13 cellular contexts compared by ENCODE assay signal in the genomic region with DNA sequence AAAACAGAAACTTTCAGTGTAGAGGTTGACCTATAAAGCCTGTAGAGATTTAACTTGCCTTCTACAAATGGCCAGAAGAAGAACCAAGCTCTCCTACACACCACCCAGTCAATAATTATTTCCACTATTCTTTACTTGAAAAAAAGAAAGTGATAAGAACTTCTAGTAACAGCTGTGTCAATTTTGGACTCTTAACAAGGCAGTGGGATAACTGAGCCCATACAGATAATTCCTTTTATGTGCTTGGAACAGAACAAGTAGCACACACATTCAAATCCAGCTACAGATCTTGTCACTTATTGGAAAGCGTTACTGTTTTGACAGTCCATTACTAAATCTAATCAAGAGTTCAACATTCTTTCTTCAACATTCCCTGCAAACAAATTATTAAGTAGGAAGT. TPM values are rescaled to one million over a fixed set of nuclear protein-coding genes. Genes with fewer than 3 reads are reported as not detected.
DNase-seq lines count a peak whose midpoint lies in the region; ATAC-seq and TF ChIP-seq lines count a peak whose summit lies in the region.
"Had no signal": no experiment of that assay in that cellular context is flagged by ENCODE, and none has a peak within 500 bp of the region (broad histone marks: within the 10 kb centered on the region; RNA-seq: fewer than 3 reads in every experiment).

No MANE protein-coding gene starts in this region.

- no peaks in the 10 kb centered on the region for H3K9me3 Mint-ChIP-seq in T-helper 2 cell treated with Interferon-gamma antibody and Interleukin-4, amounts not matched to agents 5 μg/mL and 100 μg/mL, for 36 hours
- H3K9me3 Mint-ChIP-seq: nephron progenitor cell had no signal

- peak overlapping the region in 2 of 4 donors; percentile 66 to 75 for H3K4me3 ChIP-seq in Peyer's patch
- H3K4me3 ChIP-seq in fibroblast of lung (replicated peaks in 1 of 4; ENCODE audit: control extremely low read depth in 1 of 4, insufficient read depth in 1 of 4, low read depth in 3 of 4, low read length in 4 of 4): peak overlapping the region in 3 of 4 experiments; percentile 5 to 84 (median 83)
- H3K4me3 ChIP-seq in spleen: peak overlapping the region in 6 of 8 donors; percentile 9 to 91 (median 68)
- no peak overlapping the region for H3K4me3 ChIP-seq in MM.1S (ENCODE audit: low read length)
- H3K4me3 ChIP-seq: cardiac muscle cell had no signal

- H3K27ac Mint-ChIP-seq in T-helper 2 cell treated with Interferon-gamma antibody and Interleukin-4, amounts not matched to agents 5 μg/mL and 100 μg/mL, for 36 hours: peak overlapping the region; percentile 60
- H3K27ac Mint-ChIP-seq: nephron progenitor cell had no signal

- no peaks in the 10 kb centered on the region for H3K9me2 ChIP-seq in MM.1S (replicated peaks; ENCODE audit: insufficient read depth, low read length)

- 62 to 87% (median 73%) methylated on average over 1 of the region's 1 CpG for WGBS in spleen, 5 donors

- TF ChIP-seq POLR2A in Peyer's patch (IDR thresholded peaks at IDR 0.05): no peak
- TF ChIP-seq POLR2A in spleen (IDR thresholded peaks at IDR 0.05): no peak

- no peaks in the 10 kb centered on the region for H3K27me3 Mint-ChIP-seq in T-helper 2 cell treated with Interferon-gamma antibody and Interleukin-4, amounts not matched to agents 5 μg/mL and 100 μg/mL, for 36 hours (ENCODE audit: low read depth)

- H3K4me1 ChIP-seq in Peyer's patch (peaks cover 0 to 57% (median 3%) of the 10 kb centered on the region in 4 donors), fibroblast of lung (ENCODE audit: control insufficient read depth, extremely low read depth, insufficient read depth, low read length) (peaks cover 5% of the 10 kb centered on the region), spleen (peaks cover 18 to 100% (median 90%) of the 10 kb centered on the region in 6 donors), MM.1S (ENCODE audit: low read length) (0 out of 2 replicates have a peak, but pooled peaks cover 6% of the 10 kb centered on the region)

- intact Hi-C loops in spleen (cut with DNase I; ENCODE audit: low total_unique reads): loop anchor here (5.0 to 10.0 kb wide), 3 partner anchors 321 to 734 kb away; no protein-coding TSS in a partner anchor

- TF ChIP-seq CTCF in Peyer's patch (IDR thresholded peaks at IDR 0.05) (no peak), fibroblast of lung (conservative IDR thresholded peaks at IDR 0.05 in 1 of 2, IDR thresholded peaks at IDR 0.05 in 1 of 2; ENCODE audit: low read depth in 1 of 2, low read length in 2 of 2) (no peak), spleen (IDR thresholded peaks at IDR 0.05 in 8 of 11, conservative IDR thresholded peaks at IDR 0.05 in 3 of 11) (no peak), MM.1S (IDR thresholded peaks at IDR 0.05; ENCODE audit: low read length) (no peak)

- H2AFZ ChIP-seq in fibroblast of lung (ENCODE audit: low read length): no peak overlapping the region
- no peak overlapping the region for H2AFZ ChIP-seq in MM.1S (ENCODE audit: low read length)

- peak overlapping the region in 3 of 4 donors; percentile 20 to 93 (median 60) for H3K27ac ChIP-seq in Peyer's patch
- no peak overlapping the region for H3K27ac ChIP-seq in fibroblast of lung (ENCODE audit: insufficient read depth, low read length)
- peak overlapping the region; percentile 8 to 97 (median 88) for H3K27ac ChIP-seq in spleen
- H3K27ac ChIP-seq in MM.1S (ENCODE audit: low read length): no peak overlapping the region
- H3K27ac ChIP-seq: cardiac muscle cell had no signal

- peak overlapping the region; percentile 93 for H3K4me3 Mint-ChIP-seq in T-helper 2 cell treated with Interferon-gamma antibody and Interleukin-4, amounts not matched to agents 5 μg/mL and 100 μg/mL, for 36 hours
- H3K4me3 Mint-ChIP-seq: nephron progenitor cell had no signal

- peaks cover 92% of the 10 kb centered on the region for H3K36me3 Mint-ChIP-seq in T-helper 2 cell treated with Interferon-gamma antibody and Interleukin-4, amounts not matched to agents 5 μg/mL and 100 μg/mL, for 36 hours (ENCODE audit: low read depth)

- no peak overlapping the region for H3K9ac ChIP-seq in fibroblast of lung (ENCODE audit: insufficient read depth, low read length)
- H3K9ac ChIP-seq in MM.1S (ENCODE audit: low read length): no peak overlapping the region

- peaks cover 53% of the 10 kb centered on the region for H3K4me1 Mint-ChIP-seq in T-helper 2 cell treated with Interferon-gamma antibody and Interleukin-4, amounts not matched to agents 5 μg/mL and 100 μg/mL, for 36 hours (ENCODE audit: low read depth)

- H3K4me2 ChIP-seq in fibroblast of lung (ENCODE audit: extremely low read depth, insufficient read depth, low read length) (peak overlapping the region; percentile 44), MM.1S (ENCODE audit: low read depth, low read length) (no peak overlapping the region)

- no peaks in the 10 kb centered on the region for H3F3A ChIP-seq in MM.1S (ENCODE audit: insufficient read depth, low read length)

- peaks cover 52% of the 10 kb centered on the region for H3K79me2 ChIP-seq in fibroblast of lung (ENCODE audit: control insufficient read depth, insufficient read depth, low read length)
- H3K79me2 ChIP-seq in MM.1S (ENCODE audit: low read length): peaks cover 3% of the 10 kb centered on the region

- ATAC-seq in SK-N-SH treated with all-trans-retinoic acid at 6 μM for 48 hours: no peak

- H3K9me3 ChIP-seq in Peyer's patch (no peaks in the 10 kb centered on the region), fibroblast of lung (ENCODE audit: control insufficient read depth, insufficient read depth, low read depth, low read length) (no peaks in the 10 kb centered on the region), spleen (no peaks in the 10 kb centered on the region), MM.1S (replicated peaks; ENCODE audit: insufficient read depth, low read length) (no peaks in the 10 kb centered on the region)

- no peak for DNase-seq in T-helper 2 cell treated with Interferon-gamma antibody and Interleukin-4, amounts not matched to agents 5 μg/mL and 100 μg/mL, for 36 hours (ENCODE audit: low spot score)
- DNase-seq in T-helper 2 cell: no peak
- no peak for DNase-seq in Peyer's patch
- peak in 1 of 2 donors; percentile 42 for DNase-seq in fibroblast of lung (ENCODE audit: low read depth in 2 of 2)
- no peak for DNase-seq in spleen
- DNase-seq in MM.1S: no peak
- DNase-seq in hypothalamus (lab: John Stamatoyannopoulos, UW): no peak
- DNase-seq: 8988T; activated CD8-positive, alpha-beta memory T cell treated with anti-CD3 and anti-CD28 coated beads, Interleukin-2, amount 50 U/mL, for 48 hours; NCI-H1930; nephron progenitor cell had no signal

- H3K36me3 ChIP-seq in Peyer's patch (peaks cover 0 to 17% (median 0%) of the 10 kb centered on the region in 3 donors), fibroblast of lung (ENCODE audit: control insufficient read depth, insufficient read depth, low read length) (no peaks in the 10 kb centered on the region), spleen (peaks cover 0 to 40% (median 0%) of the 10 kb centered on the region in 6 donors), MM.1S (replicated peaks; ENCODE audit: insufficient read depth, low read length) (no peaks in the 10 kb centered on the region)
- H3K36me3 ChIP-seq: cardiac muscle cell had no signal

- H4K20me1 ChIP-seq in fibroblast of lung (ENCODE audit: control insufficient read depth, extremely low read depth, insufficient read depth, low read length) (no peaks in the 10 kb centered on the region), MM.1S (ENCODE audit: insufficient read depth, low read length) (no peaks in the 10 kb centered on the region)

- H3K27me3 ChIP-seq in Peyer's patch (no peaks in the 10 kb centered on the region), fibroblast of lung (ENCODE audit: control insufficient read depth, insufficient read depth, low read length) (no peaks in the 10 kb centered on the region), spleen (replicated peaks in 1 of 7) (peaks cover 0 to 10% (median 0%) of the 10 kb centered on the region in 7 donors), MM.1S (replicated peaks; ENCODE audit: insufficient read depth, low read length) (no peaks in the 10 kb centered on the region)

TF ChIP-seq in SK-N-SH treated with all-trans-retinoic acid at 6 μM for 48 hours, 23 proteins besides CTCF, POLR2A, EP300 and RAD21 (continues in another document):
- no peak for TF ChIP-seq RARB (CRISPR knock-in tag; IDR thresholded peaks at IDR 0.05)
- no peak for TF ChIP-seq ZNF8 (CRISPR knock-in tag; IDR thresholded peaks at IDR 0.05)
- no peak for TF ChIP-seq ZNF565 (CRISPR knock-in tag; conservative IDR thresholded peaks at IDR 0.05; ENCODE audit: low read depth)
- TF ChIP-seq, protein P1, sequence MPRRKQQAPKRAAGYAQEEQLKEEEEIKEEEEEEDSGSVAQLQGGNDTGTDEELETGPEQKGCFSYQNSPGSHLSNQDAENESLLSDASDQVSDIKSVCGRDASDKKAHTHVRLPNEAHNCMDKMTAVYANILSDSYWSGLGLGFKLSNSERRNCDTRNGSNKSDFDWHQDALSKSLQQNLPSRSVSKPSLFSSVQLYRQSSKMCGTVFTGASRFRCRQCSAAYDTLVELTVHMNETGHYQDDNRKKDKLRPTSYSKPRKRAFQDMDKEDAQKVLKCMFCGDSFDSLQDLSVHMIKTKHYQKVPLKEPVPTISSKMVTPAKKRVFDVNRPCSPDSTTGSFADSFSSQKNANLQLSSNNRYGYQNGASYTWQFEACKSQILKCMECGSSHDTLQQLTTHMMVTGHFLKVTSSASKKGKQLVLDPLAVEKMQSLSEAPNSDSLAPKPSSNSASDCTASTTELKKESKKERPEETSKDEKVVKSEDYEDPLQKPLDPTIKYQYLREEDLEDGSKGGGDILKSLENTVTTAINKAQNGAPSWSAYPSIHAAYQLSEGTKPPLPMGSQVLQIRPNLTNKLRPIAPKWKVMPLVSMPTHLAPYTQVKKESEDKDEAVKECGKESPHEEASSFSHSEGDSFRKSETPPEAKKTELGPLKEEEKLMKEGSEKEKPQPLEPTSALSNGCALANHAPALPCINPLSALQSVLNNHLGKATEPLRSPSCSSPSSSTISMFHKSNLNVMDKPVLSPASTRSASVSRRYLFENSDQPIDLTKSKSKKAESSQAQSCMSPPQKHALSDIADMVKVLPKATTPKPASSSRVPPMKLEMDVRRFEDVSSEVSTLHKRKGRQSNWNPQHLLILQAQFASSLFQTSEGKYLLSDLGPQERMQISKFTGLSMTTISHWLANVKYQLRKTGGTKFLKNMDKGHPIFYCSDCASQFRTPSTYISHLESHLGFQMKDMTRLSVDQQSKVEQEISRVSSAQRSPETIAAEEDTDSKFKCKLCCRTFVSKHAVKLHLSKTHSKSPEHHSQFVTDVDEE (CRISPR knock-in tag; IDR thresholded peaks at IDR 0.05): no peak
- no peak for TF ChIP-seq ARNTL (CRISPR knock-in tag; IDR thresholded peaks at IDR 0.05; ENCODE audit: borderline replicate concordance, low read depth)

RNA-seq across cellular contexts. Expression of a gene that starts 6.2 kb away (rescaled TPM):
- total RNA-seq in Peyer's patch (100 to 1,000 TPM in 3 of 4 donors, 10 to 100 TPM in 1; 47.9 to 134 (median 116) TPM), fibroblast of lung (3.3 and 5.4 TPM in 2 replicates), spleen (100 to 1,000 TPM in 1 of 7 donors, 10 to 100 TPM in 6; 32.9 to 108 (median 36.9) TPM)
- polyA plus RNA-seq in fibroblast of lung (1.6 and 10.2 TPM in 2 replicates), spleen (1 to 10 TPM; 4.2 to 6.8 (median 6.3) TPM)
- polyA plus RNA-seq in fibroblast of lung (2012): 1.4 and 8.3 TPM in 2 replicates
- polyA minus RNA-seq in fibroblast of lung (ENCODE audit: low replicate concordance): 1.9 and 10.2 TPM in 2 replicates

Comparison
In these comparisons a context has a peak if more than half of its experiments do, and no peak if none do; other contexts are left out.
1. H3K27ac ChIP-seq: peak in Peyer's patch (3 of 4) and spleen (8 of 8); none in fibroblast of lung (single experiment) and MM.1S (single experiment).